Comparison of ENCODE assay signal across 9 cellular contexts in the genomic region with DNA sequence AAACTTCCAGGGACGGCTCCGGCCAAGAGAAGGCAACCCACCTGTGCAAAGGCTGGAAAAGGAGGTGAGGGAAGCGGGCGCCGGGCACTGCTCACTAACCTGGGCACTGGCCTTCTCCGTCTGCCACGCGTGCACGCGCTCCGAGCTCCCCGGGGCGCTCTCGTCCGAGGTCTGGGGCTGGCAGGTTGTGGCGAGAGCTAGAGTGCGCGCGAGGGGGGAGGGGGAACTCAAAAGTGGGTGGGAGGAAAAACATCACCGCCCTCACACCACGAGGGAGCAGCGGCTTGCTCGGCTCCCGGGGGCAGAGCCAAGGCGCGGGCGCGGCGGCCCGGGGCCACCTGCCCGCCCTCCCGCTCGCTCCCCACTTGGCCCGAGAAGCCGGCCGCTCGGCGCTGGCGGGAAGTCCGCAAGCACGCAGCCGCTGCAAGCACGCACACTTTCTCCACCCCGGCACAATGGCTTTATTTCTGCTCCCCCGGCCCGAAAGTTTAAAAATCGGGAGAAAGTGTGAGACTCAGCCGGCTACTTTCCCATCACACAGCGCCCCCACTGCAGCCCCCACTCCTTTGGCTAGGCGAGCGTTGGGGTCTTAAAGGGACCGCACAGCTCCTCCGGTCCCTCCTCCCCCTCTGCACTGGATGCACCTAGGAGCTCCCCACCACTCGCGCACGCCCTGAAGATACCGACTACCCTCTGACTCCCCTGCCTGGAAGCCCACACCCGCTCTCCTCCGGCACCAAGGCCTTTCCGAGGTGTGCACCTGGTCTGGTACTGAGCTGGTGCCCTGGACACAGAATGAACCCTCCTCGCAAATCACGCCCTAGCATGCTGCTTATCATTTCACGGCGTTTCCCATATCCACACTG. TPM values are rescaled to one million over a fixed set of nuclear protein-coding genes. Genes with fewer than 3 reads are reported as not detected.
DNase-seq lines count a peak whose midpoint lies in the region; ATAC-seq and TF ChIP-seq lines count a peak whose summit lies in the region.
"Had no signal": no experiment of that assay in that cellular context is flagged by ENCODE, and none has a peak within 500 bp of the region (broad histone marks: within the 10 kb centered on the region; RNA-seq: fewer than 3 reads in every experiment).

TSS of gene CHRDL1 (minus strand) at position 173 of the 866 bp plus-strand sequence. CDS start 3,636 bp downstream, outside the sequence.

- peak within 1 kb of the TSS; percentile 85 to 87 (median 85) for H3K4me3 Mint-ChIP-seq in nephron

- no peaks in the 10 kb centered on the region for H3K9me3 ChIP-seq in esophagus muscularis mucosa

- ATAC-seq in GM18909 (IDR thresholded peaks at IDR 0.05; ENCODE audit: poor library complexity, unreplicated experiment) = peak; percentile 54
- ATAC-seq in GM18858 (IDR thresholded peaks at IDR 0.05; ENCODE audit: unreplicated experiment) = no peak
- no peak for ATAC-seq in HG03378 (IDR thresholded peaks at IDR 0.05; ENCODE audit: unreplicated experiment)

- H3K4me3 ChIP-seq in esophagus muscularis mucosa = peak within 1 kb of the TSS; percentile 52 to 63 (median 54)

- no peaks in the 10 kb centered on the region for H3K36me3 ChIP-seq in esophagus muscularis mucosa

- H3K4me1 ChIP-seq in esophagus muscularis mucosa = peaks cover 0 to 5% (median 2%) of the 10 kb centered on the region in 4 donors

- no peaks in the 10 kb centered on the region for H3K27me3 ChIP-seq in esophagus muscularis mucosa

- peak within 1 kb of the TSS; percentile 55 to 73 (median 61) for H3K27ac ChIP-seq in esophagus muscularis mucosa (replicated peaks in 1 of 4)
- H3K27ac ChIP-seq: epithelial cell of prostate had no signal

- no peaks in the 10 kb centered on the region for H3K36me3 Mint-ChIP-seq in nephron (ENCODE audit: low read depth)

- no peak for TF ChIP-seq POLR2A in esophagus muscularis mucosa (IDR thresholded peaks at IDR 0.05; ENCODE audit: low read depth)
- TF ChIP-seq POLR2A in erythroblast (IDR thresholded peaks at IDR 0.05; ENCODE audit: low read length) = no peak

- H3K27me3 Mint-ChIP-seq in nephron (ENCODE audit: low read depth) = peaks cover 23% of the 10 kb centered on the region

- TF ChIP-seq CTCF in esophagus muscularis mucosa (IDR thresholded peaks at IDR 0.05) (no peak), nephron (IDR thresholded peaks at IDR 0.05; ENCODE audit: unreplicated experiment in 3 of 3) (no peak)

- peaks cover 28% of the 10 kb centered on the region for H3K4me1 Mint-ChIP-seq in nephron

- TF ChIP-seq EP300 in esophagus muscularis mucosa (IDR thresholded peaks at IDR 0.05) = no peak

- H3K27ac Mint-ChIP-seq in nephron = peak within 1 kb of the TSS in 2 of 3 experiments; percentile 61 to 72

- WGBS in esophagus muscularis mucosa = 28% methylated on average over 29 of the region's 64 CpGs

- intact Hi-C loops in esophagus muscularis mucosa (cut with DNase I) = no loop called here

- DNase-seq in NCI-H748 (lab: John Stamatoyannopoulos, UW; ENCODE audit: unreplicated experiment) (peak; percentile 71), esophagus muscularis mucosa (ENCODE audit: extremely low spot score) (no peak), OCI-M1 (lab: John Stamatoyannopoulos, UW) (no peak), erythroblast (lab: John Stamatoyannopoulos, UW) (no peak)

- H3K9me3 Mint-ChIP-seq in nephron = no peaks in the 10 kb centered on the region

RNA-seq across cellular contexts. Expression of gene CHRDL1, which starts in this region (rescaled TPM):
- total RNA-seq in esophagus muscularis mucosa = 100 to 1,000 TPM; 202 to 346 (median 222) TPM
